Comparison of ENCODE assay signal across 18 cellular contexts in genomic region chr12:25734529-25735180, GRCh38.
DNase-seq lines count a peak whose midpoint lies in the region; ATAC-seq, FAIRE-seq and TF ChIP-seq lines count a peak whose summit lies in the region.
"Had no signal": no experiment of that assay in that cellular context is flagged by ENCODE, and none has a peak within 500 bp of the region (broad histone marks: within the 10 kb centered on the region; RNA-seq: fewer than 3 reads in every experiment).

No MANE protein-coding gene starts in this region.

- H3K9me3 ChIP-seq in upper lobe of right lung, result no peaks in the 10 kb centered on the region
- no peaks in the 10 kb centered on the region for H3K9me3 ChIP-seq in CD4-positive, alpha-beta T cell (ENCODE audit: control insufficient read depth, low read length)
- H3K9me3 ChIP-seq: gastrocnemius medialis had no signal

- no peak for TF ChIP-seq CTCF in upper lobe of right lung (IDR thresholded peaks at IDR 0.05)
- no peak for TF ChIP-seq CTCF in CD4-positive, alpha-beta T cell (IDR thresholded peaks at IDR 0.05)

- H3K9me3 Mint-ChIP-seq in CD4-positive, alpha-beta T cell, result peaks cover 5% of the 10 kb centered on the region

- no peaks in the 10 kb centered on the region for H3K4me1 ChIP-seq in upper lobe of right lung
- H3K4me1 ChIP-seq: A549, gastrocnemius medialis had no signal

- H3K27me3 Mint-ChIP-seq in CD4-positive, alpha-beta T cell, result no peaks in the 10 kb centered on the region

- no peak overlapping the region for H3K4me3 ChIP-seq in upper lobe of right lung
- H3K4me3 ChIP-seq: A549, gastrocnemius medialis had no signal

- intact Hi-C loops in upper lobe of right lung (cut with DNase I), result no loop called here
- intact Hi-C loops in CD4-positive, alpha-beta T cell (cut with DNase I, micrococcal nuclease), result no loop called here

- FAIRE-seq in G401.6 (lab: Jason Lieb, UNC), result peak; percentile 23
- FAIRE-seq: A549, HepG2 had no signal

- H3K4me3 Mint-ChIP-seq in CD4-positive, alpha-beta T cell, result no peak overlapping the region
- H3K4me3 Mint-ChIP-seq: activated naive CD4-positive, alpha-beta T cell treated with anti-CD3 and anti-CD28 coated beads for 36 hours had no signal

- no peak overlapping the region for H3K27ac ChIP-seq in upper lobe of right lung
- H3K27ac ChIP-seq in CD4-positive, alpha-beta T cell (ENCODE audit: low read depth, low read length), result no peak overlapping the region
- H3K27ac ChIP-seq: A549, gastrocnemius medialis had no signal

- CTCF ChIA-PET in CD4-positive, alpha-beta T cell (lab: Charles Lee), result no interaction called here

- no peaks in the 10 kb centered on the region for H3K27me3 ChIP-seq in upper lobe of right lung
- H3K27me3 ChIP-seq in CD4-positive, alpha-beta T cell (ENCODE audit: control insufficient read depth, insufficient read depth, low read length), result no peaks in the 10 kb centered on the region
- H3K27me3 ChIP-seq: gastrocnemius medialis had no signal

- no peak overlapping the region for H3K27ac Mint-ChIP-seq in CD4-positive, alpha-beta T cell
- H3K27ac Mint-ChIP-seq: activated naive CD4-positive, alpha-beta T cell treated with anti-CD3 and anti-CD28 coated beads for 36 hours had no signal

- ATAC-seq in GM19324 (IDR thresholded peaks at IDR 0.05; ENCODE audit: low FRiP score, unreplicated experiment) (peak; percentile 62), HG02610 (IDR thresholded peaks at IDR 0.05; ENCODE audit: unreplicated experiment) (peak; percentile 63), HG03469 (IDR thresholded peaks at IDR 0.05; ENCODE audit: unreplicated experiment) (peak; percentile 66), upper lobe of right lung (no peak)
- ATAC-seq in CD4-positive, alpha-beta T cell (ENCODE audit: poor library complexity), result no peak
- ATAC-seq: A549, gastrocnemius medialis, HepG2, Right ventricle myocardium inferior had no signal

- H3K4me1 Mint-ChIP-seq in CD4-positive, alpha-beta T cell (ENCODE audit: low read depth), result no peaks in the 10 kb centered on the region

- no peaks in the 10 kb centered on the region for H3K36me3 ChIP-seq in upper lobe of right lung
- H3K36me3 ChIP-seq: gastrocnemius medialis had no signal

- no peaks in the 10 kb centered on the region for H3K36me3 Mint-ChIP-seq in CD4-positive, alpha-beta T cell (ENCODE audit: low read depth)

- DNase-seq in upper lobe of right lung (no peak), amygdala (lab: John Stamatoyannopoulos, UW) (no peak), OCI-M1 (lab: John Stamatoyannopoulos, UW) (no peak)
- no peak for DNase-seq in CD4-positive, alpha-beta T cell
- DNase-seq: activated naive CD4-positive, alpha-beta T cell treated with anti-CD3 and anti-CD28 coated beads for 36 hours; gastrocnemius medialis; NCI-H1417 treated with DMSO at 0.1 percent for 48 hours; NCI-H524; posterior cingulate gyrus; stimulated activated CD4-positive, alpha-beta T cell treated with anti-CD3 and anti-CD28 coated beads, Interleukin-15, amount 100 ng/mL, for 24 hours; trophoblast cell had no signal

- POLR2A ChIA-PET in CD4-positive, alpha-beta T cell (lab: Charles Lee), result no interaction called here

Comparison
In these comparisons a context has a peak if more than half of its experiments do, and no peak if none do; other contexts are left out.
1. ATAC-seq: peak in GM19324 (single experiment), HG02610 (single experiment) and HG03469 (single experiment); none in upper lobe of right lung (single experiment) and CD4-positive, alpha-beta T cell (single experiment).